ENCODE assay signal across 8 cellular contexts in the genomic region with DNA sequence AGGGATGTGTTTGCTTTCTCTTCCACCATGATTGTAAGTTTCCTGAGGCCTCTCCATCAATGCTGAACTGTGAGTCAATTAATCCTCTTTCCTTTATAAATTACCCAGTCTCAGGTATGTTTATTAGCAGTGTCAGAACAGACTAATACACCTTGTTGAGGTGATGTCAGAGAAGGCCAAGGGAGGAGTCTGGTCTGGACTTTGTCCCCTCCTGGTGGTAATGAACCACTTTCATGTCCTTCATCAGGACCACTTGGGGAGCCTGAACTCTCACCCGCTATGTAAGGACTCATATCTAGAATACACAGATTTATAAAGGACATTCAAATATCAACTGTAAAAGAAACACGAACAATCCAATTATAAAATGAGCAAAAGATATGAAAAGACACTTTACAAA. TPM values are rescaled to one million over a fixed set of nuclear protein-coding genes. Genes with fewer than 3 reads are reported as not detected.
"Had no signal": no experiment of that assay in that cellular context is flagged by ENCODE, and none has a peak within 500 bp of the region (broad histone marks: within the 10 kb centered on the region; RNA-seq: fewer than 3 reads in every experiment).

No MANE protein-coding gene starts in this region.

- FAIRE-seq: HTR-8/SVneo had no signal

- DNase-seq: GM23248, H7, KBM-7 had no signal

- H3K9ac ChIP-seq: GM23248 had no signal

- H3K4me1 ChIP-seq: HAP-1 had no signal

- H3K27ac Mint-ChIP-seq: IgD-negative memory B cell had no signal

- H3K27ac ChIP-seq: GM23248 had no signal

- H3K4me3 ChIP-seq: GM23248, HAP-1 had no signal

- H2AFZ ChIP-seq: GM23248 had no signal

- H3K36me3 Mint-ChIP-seq: IgD-negative memory B cell had no signal

- H3K36me3 ChIP-seq: HAP-1 had no signal

- H3K4me1 Mint-ChIP-seq: IgD-negative memory B cell had no signal

- H3K9me3 ChIP-seq: HAP-1 had no signal

RNA-seq across cellular contexts. Expression of gene CTAGE1, which starts 2.9 kb away (rescaled TPM):
- total RNA-seq: H4, H7, HT-29 had no signal
- polyA plus RNA-seq: IgD-negative memory B cell had no signal
